In genomic region chr11:8794126-8794525, GRCh38 we compare ENCODE assay signal across 22 cellular contexts.
DNase-seq lines count a peak whose midpoint lies in the region; ATAC-seq, FAIRE-seq and TF ChIP-seq lines count a peak whose summit lies in the region.
"Had no signal": no experiment of that assay in that cellular context is flagged by ENCODE, and none has a peak within 500 bp of the region (broad histone marks: within the 10 kb centered on the region; RNA-seq: fewer than 3 reads in every experiment).

No MANE protein-coding gene starts in this region.

- no peaks in the 10 kb centered on the region for H4K20me1 ChIP-seq in MM.1S (ENCODE audit: insufficient read depth, low read length)

- H3K79me2 ChIP-seq in MM.1S (ENCODE audit: low read length) = peaks cover 58% of the 10 kb centered on the region

- H3K9me3 Mint-ChIP-seq in mesothelial cell of epicardium = no peaks in the 10 kb centered on the region

- H3K27me3 ChIP-seq in MM.1S (replicated peaks; ENCODE audit: insufficient read depth, low read length) (no peaks in the 10 kb centered on the region), right atrium auricular region (no peaks in the 10 kb centered on the region), pancreas (no peaks in the 10 kb centered on the region)
- H3K27me3 ChIP-seq: neutrophil, SJCRH30 had no signal

- no peaks in the 10 kb centered on the region for H3K9me2 ChIP-seq in MM.1S (replicated peaks; ENCODE audit: insufficient read depth, low read length)

- peaks cover 54% of the 10 kb centered on the region for H3K4me1 ChIP-seq in MM.1S (ENCODE audit: low read length)
- peaks cover 0 to 40% of the 10 kb centered on the region in 2 donors for H3K4me1 ChIP-seq in right atrium auricular region
- peaks cover 23 to 77% (median 45%) of the 10 kb centered on the region in 3 donors for H3K4me1 ChIP-seq in pancreas

- peaks cover 18% of the 10 kb centered on the region for H3F3A ChIP-seq in MM.1S (ENCODE audit: insufficient read depth, low read length)

- peak overlapping the region; percentile 97 for H3K27ac ChIP-seq in 22Rv1
- H3K27ac ChIP-seq in MM.1S (ENCODE audit: low read length) = peak overlapping the region; percentile 29; the same call in 1 of the 2 replicates
- peak overlapping the region; percentile 59 to 80 for H3K27ac ChIP-seq in right atrium auricular region
- H3K27ac ChIP-seq in pancreas = peak overlapping the region; percentile 49 to 78 (median 66)
- H3K27ac ChIP-seq: SJCRH30 had no signal

- H3K4me3 Mint-ChIP-seq in mesothelial cell of epicardium = no peak overlapping the region
- H3K4me3 Mint-ChIP-seq: CD14-positive monocyte had no signal

- WGBS in pancreas, 2 donors = 28 to 30% methylated on average over 6 of the region's 6 CpGs

- DNase-seq in MM.1S (no peak), right atrium auricular region (ENCODE audit: low spot score) (no peak), pancreas (no peak), mesothelial cell of epicardium (ENCODE audit: low spot score in 2 of 2, unreplicated experiment in 2 of 2) (no peak), mucosa of gallbladder (ENCODE audit: low spot score) (no peak)
- DNase-seq: activated CD4-positive, alpha-beta T cell treated with anti-CD3 and anti-CD28 coated beads, Interleukin-2, amount 50 U/mL, for 4 hours; activated gamma-delta T cell treated with Interleukin-2 at 50 U/mL for 16 hours; foreskin melanocyte; GOT3; KBM-7; kidney glomerular epithelial cell; NCI-H1694; NCI-H774; retina; stimulated activated CD4-positive, alpha-beta T cell treated with anti-CD3 and anti-CD28 coated beads, Interleukin-15, amount 100 ng/mL, for 24 hours had no signal

- H3K9me3 ChIP-seq in MM.1S (replicated peaks; ENCODE audit: insufficient read depth, low read length) (no peaks in the 10 kb centered on the region), right atrium auricular region (no peaks in the 10 kb centered on the region), pancreas (no peaks in the 10 kb centered on the region)
- H3K9me3 ChIP-seq: neutrophil, SJCRH30 had no signal

- peaks cover 23% of the 10 kb centered on the region for H3K36me3 Mint-ChIP-seq in mesothelial cell of epicardium
- H3K36me3 Mint-ChIP-seq: CD14-positive monocyte had no signal

- TF ChIP-seq CTCF in 22Rv1 (IDR thresholded peaks at IDR 0.05) (no peak), MM.1S (IDR thresholded peaks at IDR 0.05; ENCODE audit: low read length) (no peak), right atrium auricular region (IDR thresholded peaks at IDR 0.05) (no peak), pancreas (IDR thresholded peaks at IDR 0.05) (no peak), mesothelial cell of epicardium (IDR thresholded peaks at IDR 0.05; ENCODE audit: unreplicated experiment) (no peak)

- H3K36me3 ChIP-seq in MM.1S (replicated peaks; ENCODE audit: insufficient read depth, low read length) (no peaks in the 10 kb centered on the region), right atrium auricular region (no peaks in the 10 kb centered on the region), pancreas (no peaks in the 10 kb centered on the region)
- H3K36me3 ChIP-seq: neutrophil had no signal

- H3K27me3 Mint-ChIP-seq in mesothelial cell of epicardium (ENCODE audit: low read depth) = peaks cover 5% of the 10 kb centered on the region

- H3K4me3 ChIP-seq in MM.1S (ENCODE audit: low read length) (no peak overlapping the region), right atrium auricular region (no peak overlapping the region), pancreas (peak overlapping the region in 2 of 4 donors; percentile 5 to 8)
- H3K4me3 ChIP-seq: SJCRH30 had no signal

- H3K4me1 Mint-ChIP-seq in mesothelial cell of epicardium = no peaks in the 10 kb centered on the region

- no peak overlapping the region for H3K4me2 ChIP-seq in MM.1S (ENCODE audit: low read depth, low read length)

- no peak overlapping the region for H3K27ac Mint-ChIP-seq in mesothelial cell of epicardium

- peak; percentile 8 to 20 (median 14) for ATAC-seq in pancreas
- ATAC-seq in GM18511 (IDR thresholded peaks at IDR 0.05; ENCODE audit: unreplicated experiment) = no peak
- ATAC-seq in HG03196 (IDR thresholded peaks at IDR 0.05; ENCODE audit: unreplicated experiment) = no peak

- no peak overlapping the region for H2AFZ ChIP-seq in MM.1S (ENCODE audit: low read length)

- intact Hi-C loops in pancreas (cut with DNase I) = no loop called here

- no peak overlapping the region for H3K9ac ChIP-seq in MM.1S (ENCODE audit: low read length)

- FAIRE-seq in pancreas (lab: Jason Lieb, UNC) = no peak
- FAIRE-seq: G401.6 had no signal

Comparison
In these comparisons a context has a peak if more than half of its experiments do, and no peak if none do; other contexts are left out.
1. H3K27ac ChIP-seq: peak in every context shown above with its lines; median percentile 97 in 22Rv1; 70 in right atrium auricular region; 66 in pancreas; 29 in MM.1S.
2. ATAC-seq: peak in pancreas (4 of 4); none in GM18511 (single experiment) and HG03196 (single experiment).